Comparison of ENCODE assay signal across 10 cellular contexts in the genomic region with DNA sequence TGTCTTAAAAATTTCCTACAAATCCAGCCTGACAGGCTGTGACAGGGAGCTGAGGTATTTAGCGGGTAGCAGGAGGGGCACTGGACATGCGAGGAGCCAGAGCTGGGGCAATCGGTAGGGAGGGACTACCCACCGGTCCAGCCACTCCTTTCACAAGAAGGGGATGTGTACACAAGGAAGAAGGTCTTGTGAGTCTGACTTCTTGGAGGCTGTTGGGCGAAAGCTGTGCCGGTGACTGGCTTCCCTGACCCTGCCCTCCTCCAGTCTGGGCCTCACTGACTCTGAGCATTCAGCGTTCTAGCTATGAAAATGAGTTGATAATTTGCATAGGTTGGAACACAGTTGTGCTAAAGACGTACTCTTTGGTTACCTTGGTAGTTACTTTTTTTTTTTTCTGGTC. TPM values are rescaled to one million over a fixed set of nuclear protein-coding genes. Genes with fewer than 3 reads are reported as not detected.
DNase-seq lines count a peak whose midpoint lies in the region; ATAC-seq and TF ChIP-seq lines count a peak whose summit lies in the region.
"Had no signal": no experiment of that assay in that cellular context is flagged by ENCODE, and none has a peak within 500 bp of the region (broad histone marks: within the 10 kb centered on the region; RNA-seq: fewer than 3 reads in every experiment).

No MANE protein-coding gene starts in this region.

- no peaks in the 10 kb centered on the region for H3K27me3 ChIP-seq in PC-3 (ENCODE audit: low read length)
- H3K27me3 ChIP-seq: body of pancreas had no signal

- H3K4me1 Mint-ChIP-seq in stimulated activated memory B cell treated with anti-CD40 and anti-IgM and Interleukin-4, amounts not matched to agents 10 μg/mL and 1 μg/mL and 100 μg/mL, for 72 hours: peaks cover 5% of the 10 kb centered on the region
- H3K4me1 Mint-ChIP-seq: neural crest cell had no signal

- H4K20me1 ChIP-seq in PC-3 (ENCODE audit: low read length): no peaks in the 10 kb centered on the region

- H3K36me3 Mint-ChIP-seq in stimulated activated memory B cell treated with anti-CD40 and anti-IgM and Interleukin-4, amounts not matched to agents 10 μg/mL and 1 μg/mL and 100 μg/mL, for 72 hours: no peaks in the 10 kb centered on the region

- peak overlapping the region; percentile 97 for H3K27ac ChIP-seq in PC-3 (ENCODE audit: low read length)
- H3K27ac ChIP-seq: body of pancreas had no signal

- CTCF ChIA-PET in PC-3 (lab: Charles Lee): no interaction called here

- peak overlapping the region; percentile 79 for H3K9ac ChIP-seq in PC-3 (ENCODE audit: low read length)

- no peaks in the 10 kb centered on the region for H3K9me3 ChIP-seq in PC-3 (ENCODE audit: low read length)
- H3K9me3 ChIP-seq: body of pancreas had no signal

- H3K79me2 ChIP-seq in PC-3 (ENCODE audit: low read length): no peaks in the 10 kb centered on the region

- peaks cover 79% of the 10 kb centered on the region for H3K4me1 ChIP-seq in PC-3 (ENCODE audit: insufficient read depth, low read length)

- BruUV-seq in PC-3 (replicated peaks; lab: Mats Ljungman, UMichigan): no TSS peak

- peaks cover 15% of the 10 kb centered on the region for H3F3A ChIP-seq in PC-3 (ENCODE audit: low read length, unreplicated experiment)

- H2AFZ ChIP-seq in PC-3 (ENCODE audit: low read length): no peak overlapping the region

- H3K4me3 Mint-ChIP-seq in stimulated activated memory B cell treated with anti-CD40 and anti-IgM and Interleukin-4, amounts not matched to agents 10 μg/mL and 1 μg/mL and 100 μg/mL, for 72 hours: no peak overlapping the region
- H3K4me3 Mint-ChIP-seq: neural crest cell had no signal

- DNase-seq in PC-3 (peak; percentile 95), NCI-H146 (lab: John Stamatoyannopoulos, UW) (no peak), NCI-H1105 (lab: John Stamatoyannopoulos, UW) (no peak)
- DNase-seq in activated CD4-positive, CD25-positive, alpha-beta regulatory T cell treated with anti-CD3 and anti-CD28 coated beads, Interleukin-2, amount 50 U/mL, for 72 hours: no peak
- DNase-seq: body of pancreas, kidney glomerular epithelial cell had no signal

- no peaks in the 10 kb centered on the region for H3K9me2 ChIP-seq in PC-3 (replicated peaks; ENCODE audit: low read length)

- ATAC-seq in GM19328 (IDR thresholded peaks at IDR 0.05; ENCODE audit: unreplicated experiment): peak; percentile 89
- ATAC-seq in HG02884 (IDR thresholded peaks at IDR 0.05; ENCODE audit: unreplicated experiment): peak; percentile 60
- ATAC-seq in PC-3: peak; percentile 25
- peak; percentile 38 for ATAC-seq in stimulated activated memory B cell treated with anti-CD40 and anti-IgM and Interleukin-4, amounts not matched to agents 10 μg/mL and 1 μg/mL and 100 μg/mL, for 72 hours
- ATAC-seq: body of pancreas had no signal

- peak overlapping the region; percentile 40 for H3K4me2 ChIP-seq in PC-3 (ENCODE audit: low read length)

- H3K4me3 ChIP-seq in PC-3 (ENCODE audit: low read length): no peak overlapping the region
- H3K4me3 ChIP-seq: body of pancreas had no signal

- no peak overlapping the region for H3K27ac Mint-ChIP-seq in stimulated activated memory B cell treated with anti-CD40 and anti-IgM and Interleukin-4, amounts not matched to agents 10 μg/mL and 1 μg/mL and 100 μg/mL, for 72 hours

- H3K9me3 Mint-ChIP-seq in stimulated activated memory B cell treated with anti-CD40 and anti-IgM and Interleukin-4, amounts not matched to agents 10 μg/mL and 1 μg/mL and 100 μg/mL, for 72 hours: no peaks in the 10 kb centered on the region
- H3K9me3 Mint-ChIP-seq: neural crest cell had no signal

- POLR2A ChIA-PET in PC-3 (lab: Charles Lee; ENCODE audit: unreplicated experiment): no interaction called here

- no peak for TF ChIP-seq CTCF in PC-3 (conservative IDR thresholded peaks at IDR 0.05; ENCODE audit: low read depth, low read length)

- intact Hi-C loops in PC-3 (cut with micrococcal nuclease): loop anchor here (2.0 to 5.0 kb wide), 3 partner anchors 23 to 310 kb away; a partner anchor contains a TSS

- peaks cover 15% of the 10 kb centered on the region for H3K27me3 Mint-ChIP-seq in stimulated activated memory B cell treated with anti-CD40 and anti-IgM and Interleukin-4, amounts not matched to agents 10 μg/mL and 1 μg/mL and 100 μg/mL, for 72 hours

- no peaks in the 10 kb centered on the region for H3K36me3 ChIP-seq in PC-3 (ENCODE audit: low read depth, low read length)

RNA-seq across cellular contexts. Expression of a gene that starts 12.7 kb away (rescaled TPM):
- total RNA-seq in PC-3 (2014; rRNA removed): 360 and 477 TPM in 2 replicates
- total RNA-seq: neural crest cell had no signal

Comparison
In these comparisons a context has a peak if more than half of its experiments do, and no peak if none do; other contexts are left out.
1. ATAC-seq: peak in every context shown above with its lines; median percentile 89 in GM19328; 60 in HG02884; 38 in stimulated activated memory B cell treated with anti-CD40 and anti-IgM and Interleukin-4, amounts not matched to agents 10 μg/mL and 1 μg/mL and 100 μg/mL, for 72 hours; 25 in PC-3.